Comparison of ENCODE assay signal across 22 cellular contexts in the genomic region with DNA sequence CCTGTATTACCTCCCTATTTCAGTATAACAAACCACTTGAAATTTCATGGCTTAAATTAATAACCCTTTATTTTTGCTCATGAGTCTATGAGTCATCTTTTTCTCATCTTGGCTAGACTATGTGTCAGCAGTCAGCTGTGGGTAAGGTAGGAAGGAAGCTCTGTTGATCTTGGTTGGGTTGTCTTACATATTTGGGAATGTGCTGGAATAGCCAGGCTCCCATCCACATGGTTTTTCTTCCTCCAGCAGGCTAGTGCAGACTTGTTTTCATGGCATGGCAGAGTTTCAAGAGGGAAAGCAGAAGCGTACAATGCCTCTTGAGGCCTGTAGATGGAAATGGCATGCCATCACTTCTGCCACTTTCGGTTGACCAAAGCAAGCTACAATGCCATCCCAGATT.
DNase-seq lines count a peak whose midpoint lies in the region; FAIRE-seq and TF ChIP-seq lines count a peak whose summit lies in the region.
"Had no signal": no experiment of that assay in that cellular context is flagged by ENCODE, and none has a peak within 500 bp of the region (broad histone marks: within the 10 kb centered on the region; RNA-seq: fewer than 3 reads in every experiment).

No MANE protein-coding gene starts in this region.

- POLR2A ChIA-PET in MCF 10A (lab: Yijun Ruan, JAX) (interaction anchor here (1.0 kb wide), 1 partner anchor 16 kb away, joined by 3 read pairs; no protein-coding TSS in a partner anchor), HEK293T (lab: Yijun Ruan, JAX) (no interaction called here)

- dilution Hi-C loops in keratinocyte (cut with MboI; ENCODE audit: extremely low pct_ligation_motif_present, low sequenced_read_pairs): no loop called here

- no peak for TF ChIP-seq POLR2A in breast epithelium (IDR thresholded peaks at IDR 0.05)

- TF ChIP-seq CTCF in MCF 10A (IDR thresholded peaks at IDR 0.05; ENCODE audit: unreplicated experiment): no peak
- no peak for TF ChIP-seq CTCF in breast epithelium (IDR thresholded peaks at IDR 0.05)
- TF ChIP-seq CTCF in bronchial epithelial cell (IDR thresholded peaks at IDR 0.05; ENCODE audit: insufficient read depth, low read length, severe bottlenecking): peak; percentile 23
- TF ChIP-seq CTCF in keratinocyte (optimal IDR thresholded peaks at IDR 0.05 in 1 of 3, IDR thresholded peaks at IDR 0.05 in 1 of 3, conservative IDR thresholded peaks at IDR 0.05 in 1 of 3; ENCODE audit: extremely low read depth in 1 of 3, insufficient read depth in 2 of 3, low read length in 3 of 3): peak in 2 of 3 experiments; percentile 25 to 37
- no peak for TF ChIP-seq CTCF in type B pancreatic cell (conservative IDR thresholded peaks at IDR 0.05)

- H3K4me1 ChIP-seq in breast epithelium (no peaks in the 10 kb centered on the region), keratinocyte (ENCODE audit: control insufficient read depth, extremely low read depth, insufficient read depth, low read length) (no peaks in the 10 kb centered on the region), Karpas-422 (ENCODE audit: low read length) (no peaks in the 10 kb centered on the region)
- H3K4me1 ChIP-seq: BLaER1 treated with 17β-estradiol and CSF1 and Interleukin-3, amounts not matched to agents 10 nM and 100 nM; Caco-2 had no signal

- H3K9me3 Mint-ChIP-seq in MCF 10A (ENCODE audit: unreplicated experiment) (peaks cover 9% of the 10 kb centered on the region), type B pancreatic cell (no peaks in the 10 kb centered on the region)
- H3K9me3 Mint-ChIP-seq: CD4-positive, alpha-beta memory T cell had no signal

- no TSS peak for BruUV-seq in MCF 10A (replicated peaks; lab: Mats Ljungman, UMichigan)

- no peak overlapping the region for H3K27ac ChIP-seq in breast epithelium
- no peak overlapping the region for H3K27ac ChIP-seq in keratinocyte (ENCODE audit: control insufficient read depth, insufficient read depth, low read length)
- no peak overlapping the region for H3K27ac ChIP-seq in Karpas-422 (ENCODE audit: low read length)
- H3K27ac ChIP-seq: BLaER1 treated with 17β-estradiol and CSF1 and Interleukin-3, amounts not matched to agents 10 nM and 100 nM had no signal

- CTCF ChIA-PET in MCF 10A (lab: Yijun Ruan, JAX): no interaction called here
- CTCF ChIA-PET in HEK293T (lab: Yijun Ruan, JAX): no interaction called here

- DNase-seq in MCF 10A (ENCODE audit: unreplicated experiment): peak; percentile 63
- no peak for DNase-seq in breast epithelium (ENCODE audit: low spot score in 2 of 2)
- DNase-seq in bronchial epithelial cell (ENCODE audit: low read depth): peak; percentile 88
- peak; percentile 38 for DNase-seq in keratinocyte (ENCODE audit: low read depth, low spot score)
- no peak for DNase-seq in HEK293T (ENCODE audit: extremely low spot score)
- no peak for DNase-seq in Karpas-422
- DNase-seq in type B pancreatic cell (ENCODE audit: extremely low spot score, unreplicated experiment): no peak
- DNase-seq: 8988T; Caco-2; CD4-positive, alpha-beta memory T cell; DMS 273 treated with DMSO at 0.1 percent for 48 hours; GDM1; MG63; NCI-H1417 treated with DMSO at 0.1 percent for 48 hours; NCI-H187; NCI-H446; NCI-H526; OCI-M1; SHP77 had no signal

- H3K79me2 ChIP-seq in keratinocyte (ENCODE audit: control insufficient read depth, insufficient read depth, low read length) (no peaks in the 10 kb centered on the region), Karpas-422 (ENCODE audit: low read length) (no peaks in the 10 kb centered on the region)

- no peaks in the 10 kb centered on the region for H3K9me3 ChIP-seq in breast epithelium
- H3K9me3 ChIP-seq in keratinocyte (ENCODE audit: control insufficient read depth, low read depth, low read length): peaks cover 3% of the 10 kb centered on the region
- peaks cover 13% of the 10 kb centered on the region for H3K9me3 ChIP-seq in Karpas-422 (ENCODE audit: low read length)
- H3K9me3 ChIP-seq: Caco-2, MG63 had no signal

- H3K4me1 Mint-ChIP-seq in MCF 10A (ENCODE audit: insufficient read depth, unreplicated experiment): peaks cover 13% of the 10 kb centered on the region
- no peaks in the 10 kb centered on the region for H3K4me1 Mint-ChIP-seq in type B pancreatic cell (ENCODE audit: unreplicated experiment)
- H3K4me1 Mint-ChIP-seq: CD4-positive, alpha-beta memory T cell; IgD-negative memory B cell had no signal

- intact Hi-C loops in MCF 10A (cut with micrococcal nuclease): no loop called here
- intact Hi-C loops in breast epithelium (cut with DNase I; ENCODE audit: low total_unique reads): no loop called here

- no peak overlapping the region for H3K4me3 Mint-ChIP-seq in MCF 10A (ENCODE audit: unreplicated experiment)
- H3K4me3 Mint-ChIP-seq in type B pancreatic cell: no peak overlapping the region
- H3K4me3 Mint-ChIP-seq: CD4-positive, alpha-beta memory T cell; IgD-negative memory B cell had no signal

- H3K36me3 ChIP-seq in breast epithelium (no peaks in the 10 kb centered on the region), bronchial epithelial cell (ENCODE audit: control insufficient read depth, insufficient read depth, low read length) (no peaks in the 10 kb centered on the region), keratinocyte (ENCODE audit: control insufficient read depth in 2 of 2, extremely low read depth in 1 of 2, insufficient read depth in 2 of 2, low read length in 2 of 2) (no peaks in the 10 kb centered on the region), Karpas-422 (ENCODE audit: insufficient read depth, low read length) (no peaks in the 10 kb centered on the region)
- H3K36me3 ChIP-seq: BLaER1 treated with 17β-estradiol and CSF1 and Interleukin-3, amounts not matched to agents 10 nM and 100 nM; MG63 had no signal

- H3K27ac Mint-ChIP-seq in MCF 10A (ENCODE audit: low read depth, unreplicated experiment) (no peak overlapping the region), type B pancreatic cell (no peak overlapping the region)
- H3K27ac Mint-ChIP-seq: CD4-positive, alpha-beta memory T cell; IgD-negative memory B cell had no signal

- H3K4me2 ChIP-seq in keratinocyte (ENCODE audit: control insufficient read depth, extremely low read depth, insufficient read depth, low read depth, low read length): no peak overlapping the region
- H3K4me2 ChIP-seq in Karpas-422 (ENCODE audit: low read depth, low read length, poor library complexity, severe bottlenecking): no peak overlapping the region
- H3K4me2 ChIP-seq: BLaER1 treated with 17β-estradiol and CSF1 and Interleukin-3, amounts not matched to agents 10 nM and 100 nM had no signal

- H3K27me3 Mint-ChIP-seq in MCF 10A (ENCODE audit: insufficient read depth, unreplicated experiment) (no peaks in the 10 kb centered on the region), type B pancreatic cell (no peaks in the 10 kb centered on the region)
- H3K27me3 Mint-ChIP-seq: CD4-positive, alpha-beta memory T cell; IgD-negative memory B cell had no signal

- no peaks in the 10 kb centered on the region for H3K9me1 ChIP-seq in keratinocyte (ENCODE audit: control insufficient read depth, extremely low read depth, insufficient read depth, low read length)

- no peaks in the 10 kb centered on the region for H4K20me1 ChIP-seq in keratinocyte (ENCODE audit: control insufficient read depth, extremely low read depth, insufficient read depth, low read length)
- H4K20me1 ChIP-seq in Karpas-422 (ENCODE audit: insufficient read depth, low read depth, low read length): no peaks in the 10 kb centered on the region
- H4K20me1 ChIP-seq: BLaER1 treated with 17β-estradiol and CSF1 and Interleukin-3, amounts not matched to agents 10 nM and 100 nM had no signal

- no peaks in the 10 kb centered on the region for H3K9me2 ChIP-seq in Karpas-422 (replicated peaks; ENCODE audit: insufficient read depth, low read length)

- peaks cover 0 to 5% of the 10 kb centered on the region in 2 donors for H3K27me3 ChIP-seq in breast epithelium
- H3K27me3 ChIP-seq in bronchial epithelial cell (ENCODE audit: control insufficient read depth, insufficient read depth, low read length): no peaks in the 10 kb centered on the region
- H3K27me3 ChIP-seq in keratinocyte (ENCODE audit: control insufficient read depth, extremely low read depth, insufficient read depth, low read length): no peaks in the 10 kb centered on the region
- no peaks in the 10 kb centered on the region for H3K27me3 ChIP-seq in Karpas-422 (ENCODE audit: low read length)
- H3K27me3 ChIP-seq: MG63 had no signal

- FAIRE-seq in bronchial epithelial cell (lab: Jason Lieb, UNC): no peak
- FAIRE-seq in keratinocyte (lab: Jason Lieb, UNC): no peak
- FAIRE-seq: H1 had no signal

- H3K36me3 Mint-ChIP-seq in MCF 10A (ENCODE audit: insufficient read depth, unreplicated experiment) (no peaks in the 10 kb centered on the region), type B pancreatic cell (no peaks in the 10 kb centered on the region)
- H3K36me3 Mint-ChIP-seq: CD4-positive, alpha-beta memory T cell; IgD-negative memory B cell had no signal

- H3K4me3 ChIP-seq in breast epithelium (no peak overlapping the region), bronchial epithelial cell (ENCODE audit: low read depth, low read length) (no peak overlapping the region), keratinocyte (ENCODE audit: control insufficient read depth in 2 of 3, extremely low read depth in 1 of 3, insufficient read depth in 2 of 3, low read depth in 1 of 3, low read length in 3 of 3) (no peak overlapping the region), Karpas-422 (ENCODE audit: low read length) (no peak overlapping the region)
- H3K4me3 ChIP-seq: BLaER1 treated with 17β-estradiol and CSF1 and Interleukin-3, amounts not matched to agents 10 nM and 100 nM; MG63 had no signal

- H3K9ac ChIP-seq in keratinocyte (ENCODE audit: control insufficient read depth, extremely low read depth, insufficient read depth, low read length) (no peak overlapping the region), Karpas-422 (ENCODE audit: low read length) (no peak overlapping the region)
- H3K9ac ChIP-seq: BLaER1 treated with 17β-estradiol and CSF1 and Interleukin-3, amounts not matched to agents 10 nM and 100 nM had no signal

- H2AFZ ChIP-seq in keratinocyte (ENCODE audit: control insufficient read depth, low read length): no peak overlapping the region
- H2AFZ ChIP-seq in Karpas-422 (ENCODE audit: low read length): no peak overlapping the region

TF ChIP-seq in HEK293T, 16 proteins besides CTCF, POLR2A, EP300 and RAD21:
- TF ChIP-seq ZNF384 (IDR thresholded peaks at IDR 0.05) (no peak), SUZ12 (IDR thresholded peaks at IDR 0.05) (no peak), TARDBP (IDR thresholded peaks at IDR 0.05) (no peak), CTBP1 (IDR thresholded peaks at IDR 0.05; ENCODE audit: borderline replicate concordance) (no peak), LEF1 (IDR thresholded peaks at IDR 0.05; ENCODE audit: borderline replicate concordance) (no peak)

Comparison
In these comparisons a context has a peak if more than half of its experiments do, and no peak if none do; other contexts are left out.
1. DNase-seq: peak in MCF 10A (single experiment), bronchial epithelial cell (single experiment) and keratinocyte (single experiment); none in breast epithelium (0 of 2), HEK293T (single experiment), Karpas-422 (single experiment) and type B pancreatic cell (single experiment).
2. CTCF ChIP-seq: peak in bronchial epithelial cell (single experiment) and keratinocyte (2 of 3); none in MCF 10A (single experiment), breast epithelium (0 of 3) and type B pancreatic cell (single experiment).